ENCODE assay signal across 8 cellular contexts in the genomic region with DNA sequence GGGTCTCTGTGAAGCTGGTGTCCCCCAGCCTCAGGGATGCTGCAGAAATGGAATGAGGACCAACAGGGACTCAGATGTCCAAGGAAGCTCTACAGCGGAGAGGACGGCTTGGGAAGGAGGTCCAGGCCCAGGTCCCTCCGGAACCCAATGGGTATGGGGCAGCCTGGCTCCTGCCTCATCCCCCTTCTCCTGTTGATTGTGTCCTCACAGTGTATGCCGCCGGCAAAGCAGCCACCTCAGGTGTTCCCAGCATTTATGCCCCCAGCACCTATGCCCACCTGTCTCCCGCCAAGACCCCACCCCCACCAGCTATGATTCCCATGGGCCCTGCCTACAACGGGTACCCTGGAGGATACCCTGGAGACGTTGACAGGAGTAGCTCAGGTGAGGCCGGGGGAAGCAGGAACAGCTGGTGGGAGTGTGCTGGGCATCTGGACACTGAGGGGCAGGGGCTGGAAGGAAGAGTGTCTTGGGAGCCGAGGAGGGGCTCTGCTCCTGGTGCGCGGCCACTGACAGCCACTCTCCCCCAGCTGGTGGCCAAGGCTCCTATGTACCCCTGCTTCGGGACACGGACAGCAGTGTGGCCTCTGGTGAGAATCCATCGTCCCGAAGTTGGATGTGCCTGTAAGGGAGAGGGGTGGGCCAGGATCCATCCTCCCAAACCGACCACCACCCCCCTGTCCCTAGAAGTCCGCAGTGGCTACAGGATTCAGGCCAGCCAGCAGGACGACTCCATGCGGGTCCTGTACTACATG. TPM values are rescaled to one million over a fixed set of nuclear protein-coding genes. Genes with fewer than 3 reads are reported as not detected.
DNase-seq lines count a peak whose midpoint lies in the region; ATAC-seq, FAIRE-seq and TF ChIP-seq lines count a peak whose summit lies in the region.

No MANE protein-coding gene starts in this region.

- peak overlapping the region; percentile 71 for H3K4me3 ChIP-seq in AG09309 (ENCODE audit: control insufficient read depth, low read depth, low read length)
- peak overlapping the region; percentile 94 for H3K4me3 ChIP-seq in MG63
- peak overlapping the region; percentile 90 for H3K4me3 ChIP-seq in coronary artery

- no peaks in the 10 kb centered on the region for H3K9me3 Mint-ChIP-seq in naive B cell

- H3K27me3 ChIP-seq in MG63, result no peaks in the 10 kb centered on the region

- H3K36me3 ChIP-seq in MG63, result peaks cover 22% of the 10 kb centered on the region

- no peaks in the 10 kb centered on the region for H3K27me3 Mint-ChIP-seq in naive B cell

- peak overlapping the region; percentile 44 to 97 (median 83) for H3K27ac Mint-ChIP-seq in naive B cell

- H3K4me3 Mint-ChIP-seq in naive B cell, result peak overlapping the region; percentile 42 to 94 (median 82)

- FAIRE-seq in GM12892 (lab: Jason Lieb, UNC), result no peak

- TF ChIP-seq POLR2A in GM12892 (IDR thresholded peaks at IDR 0.05; ENCODE audit: low read depth, low read length), result no peak

- DNase-seq in AG09309 (ENCODE audit: low read depth) (no peak), MG63 (no peak), coronary artery (ENCODE audit: low spot score) (peak; percentile 71), naive B cell (no peak), GM12892 (ENCODE audit: insufficient read length) (no peak), COR-L47 (lab: John Stamatoyannopoulos, UW) (no peak)
- no peak for DNase-seq in stimulated activated CD4-positive, alpha-beta T cell treated with anti-CD3 and anti-CD28 coated beads, Interleukin-2, amount 100 ng/mL, for 24 hours

- H3K9me3 ChIP-seq in MG63, result no peaks in the 10 kb centered on the region

- ATAC-seq in naive B cell (ENCODE audit: low read depth in 2 of 2) (no peak), HG03442 (IDR thresholded peaks at IDR 0.05; ENCODE audit: unreplicated experiment) (no peak)

- H3K27ac ChIP-seq in coronary artery, result peak overlapping the region; percentile 91 to 97

- TF ChIP-seq CTCF in AG09309 (IDR thresholded peaks at IDR 0.05; ENCODE audit: control insufficient read depth, insufficient read depth, low read depth, low read length, missing control alignments) (no peak), coronary artery (IDR thresholded peaks at IDR 0.05) (no peak)

- H3K36me3 Mint-ChIP-seq in naive B cell, result peaks cover 0 to 9% of the 10 kb centered on the region in 2 donors

- H3K4me1 Mint-ChIP-seq in naive B cell, result peaks cover 36 to 58% (median 49%) of the 10 kb centered on the region in 3 donors

RNA-seq across cellular contexts. Expression of a gene that starts 2.4 kb away (rescaled TPM):
- total RNA-seq in MG63 (2014; rRNA removed; shearing (Covaris generic); ENCODE audit: low replicate concordance), result 73.5 and 85.5 TPM in 2 replicates
- 10 to 100 TPM in 4 of 6 donors, 1 to 10 TPM in 2; 1.9 to 15.5 (median 10.4) TPM for polyA plus RNA-seq in naive B cell (ENCODE audit: low read depth in 6 of 6)
- polyA plus RNA-seq in GM12892 (2012; ENCODE audit: missing spikeins), result 122 TPM

RNA-seq across cellular contexts. Expression of a gene that starts 16.0 kb away (rescaled TPM):
- total RNA-seq in MG63 (2014; rRNA removed; shearing (Covaris generic); ENCODE audit: low replicate concordance), result not detected in 2 replicates
- polyA plus RNA-seq in naive B cell (ENCODE audit: low read depth in 6 of 6), result under 1 TPM in 1 of 6 donors, not detected in 5; 0.12 TPM
- polyA plus RNA-seq in GM12892 (2012; ENCODE audit: missing spikeins), result not detected

RNA-seq across cellular contexts. Expression of a gene that starts 17.5 kb away (rescaled TPM):
- 0.33 TPM in 1 of 2 replicates, not detected in the other for total RNA-seq in MG63 (2014; rRNA removed; shearing (Covaris generic); ENCODE audit: low replicate concordance)
- polyA plus RNA-seq in naive B cell (ENCODE audit: low read depth in 6 of 6), result 10 to 100 TPM; 11.7 to 46.3 (median 34.8) TPM
- 12.7 TPM for polyA plus RNA-seq in GM12892 (2012; ENCODE audit: missing spikeins)

RNA-seq across cellular contexts. Expression of a gene that starts 25.6 kb away (rescaled TPM):
- not detected in 2 replicates for total RNA-seq in MG63 (2014; rRNA removed; shearing (Covaris generic); ENCODE audit: low replicate concordance)
- under 1 TPM in 4 of 6 donors, not detected in 2; 0.12 to 0.41 (median 0.29) TPM for polyA plus RNA-seq in naive B cell (ENCODE audit: low read depth in 6 of 6)
- not detected for polyA plus RNA-seq in GM12892 (2012; ENCODE audit: missing spikeins)

RNA-seq across cellular contexts. Expression of a gene that starts 37.8 kb away (rescaled TPM):
- not detected in 2 replicates for total RNA-seq in MG63 (2014; rRNA removed; shearing (Covaris generic); ENCODE audit: low replicate concordance)
- not detected for polyA plus RNA-seq in naive B cell (ENCODE audit: low read depth in 6 of 6)
- not detected for polyA plus RNA-seq in GM12892 (2012; ENCODE audit: missing spikeins)
